27 cellular contexts compared by ENCODE assay signal in the genomic region with DNA sequence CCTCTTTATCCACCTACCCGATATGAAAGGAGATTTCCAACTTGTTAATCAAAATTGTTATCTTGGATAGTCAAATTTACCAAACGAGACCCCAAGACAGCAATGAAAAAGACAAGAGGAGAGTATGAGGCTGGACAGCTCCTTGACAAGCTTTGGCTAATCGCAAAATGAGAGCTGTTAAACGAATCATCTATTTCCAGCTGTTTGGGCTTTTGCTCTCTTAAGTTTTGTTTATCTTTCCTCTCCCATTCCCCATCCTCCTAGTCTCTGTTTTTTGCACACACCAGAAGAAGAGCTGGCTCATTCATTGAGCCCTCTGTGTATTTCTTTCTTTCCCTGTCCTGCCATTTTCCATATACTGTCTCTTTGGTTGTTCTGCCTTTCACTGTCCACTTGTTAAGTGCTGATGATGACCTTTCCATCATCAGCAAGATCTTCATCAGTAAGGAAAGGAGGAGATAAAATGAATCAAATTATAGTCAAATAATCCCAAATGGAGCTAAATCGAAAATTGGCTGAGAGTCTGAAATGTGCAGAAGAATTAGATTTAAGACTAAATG.
"Had no signal": no experiment of that assay in that cellular context is flagged by ENCODE, and none has a peak within 500 bp of the region (broad histone marks: within the 10 kb centered on the region; RNA-seq: fewer than 3 reads in every experiment).

No MANE protein-coding gene starts in this region.

- FAIRE-seq: bronchial epithelial cell had no signal

- H3K4me3 ChIP-seq: adrenal gland, SJCRH30, SK-N-MC had no signal

- DNase-seq: activated CD4-positive, alpha-beta T cell treated with anti-CD3 and anti-CD28 coated beads for 1 hour; activated CD4-positive, alpha-beta T cell treated with anti-CD3 and anti-CD28 coated beads for 48 hours; activated CD4-positive, CD25-positive, alpha-beta regulatory T cell; activated CD8-positive, alpha-beta T cell treated with anti-CD3 and anti-CD28 coated beads for 36 hours; activated gamma-delta T cell; activated naive CD4-positive, alpha-beta T cell treated with Interleukin-2 at 50 U/mL for 16 hours; activated T-cell treated with anti-CD3 and anti-CD28 coated beads, Interleukin-2, amount 50 U/mL, for 24 hours; adrenal gland; anterior cingulate cortex; caudate nucleus; Kasumi-1; MM.1S; MV-4-11; NCI-H1092; NCI-H1436 treated with DMSO at 0.1 percent for 48 hours; NCI-H1694 treated with DMSO at 0.1 percent for 48 hours; NCI-H2029; NCI-H345; NCI-H524 treated with DMSO at 0.1 percent for 48 hours; SHP77; SJCRH30; T1000; WERI-Rb-1 had no signal

- H3K9me3 ChIP-seq: adrenal gland, SJCRH30 had no signal

- H3K36me3 ChIP-seq: adrenal gland, SJCRH30, WERI-Rb-1 had no signal

- H3K27ac ChIP-seq: adrenal gland, SJCRH30, SK-N-MC, WERI-Rb-1 had no signal

- H3K4me1 ChIP-seq: adrenal gland, SJCRH30 had no signal

- ATAC-seq: activated CD8-positive, alpha-beta T cell treated with anti-CD3 and anti-CD28 coated beads for 36 hours; activated naive CD4-positive, alpha-beta T cell treated with anti-CD3 and anti-CD28 coated beads, Interleukin-2, amount 50 U/mL, for 72 hours; Panc1 had no signal

- H3K27me3 ChIP-seq: adrenal gland, SJCRH30 had no signal
